21 cellular contexts compared by ENCODE assay signal in genomic region chr2:176585791-176586190, GRCh38.
"Had no signal": no experiment of that assay in that cellular context is flagged by ENCODE, and none has a peak within 500 bp of the region (broad histone marks: within the 10 kb centered on the region; RNA-seq: fewer than 3 reads in every experiment).

No MANE protein-coding gene starts in this region.

- H3K9me3 Mint-ChIP-seq: endodermal cell; naive thymus-derived CD8-positive, alpha-beta T cell; neural crest cell had no signal

- H3K27ac ChIP-seq: colonic mucosa, heart left ventricle, ovary, suprapubic skin, thyroid gland, upper lobe of right lung, vagina had no signal

- H3K4me1 ChIP-seq: colonic mucosa, thyroid gland, upper lobe of right lung had no signal

- FAIRE-seq: endothelial cell of umbilical vein had no signal

- H3K36me3 ChIP-seq: colonic mucosa, heart left ventricle, ovary, suprapubic skin, thyroid gland, upper lobe of right lung, vagina had no signal

- H3K9me3 ChIP-seq: colonic mucosa, heart left ventricle, ovary, suprapubic skin, thyroid gland, upper lobe of right lung, vagina had no signal

- H3K4me3 ChIP-seq: colonic mucosa, heart left ventricle, ovary, smooth muscle cell, suprapubic skin, thyroid gland, upper lobe of right lung, vagina had no signal

- H3K36me3 Mint-ChIP-seq: naive thymus-derived CD8-positive, alpha-beta T cell had no signal

- H3K4me2 ChIP-seq: smooth muscle cell had no signal

- H3K27ac Mint-ChIP-seq: endodermal cell; naive thymus-derived CD8-positive, alpha-beta T cell had no signal

- H3K4me3 Mint-ChIP-seq: endodermal cell; naive thymus-derived CD8-positive, alpha-beta T cell; neural crest cell had no signal

- ATAC-seq: heart left ventricle; left colon; naive thymus-derived CD8-positive, alpha-beta T cell; right cardiac atrium; stimulated activated naive CD8-positive, alpha-beta T cell treated with anti-CD3 and anti-CD28 coated beads, Interleukin-15, Interleukin-2, amounts not matched to agents 100 U/mL and 50 U/mL, for 24 hours; upper lobe of right lung had no signal

- H3K4me1 Mint-ChIP-seq: endodermal cell; naive thymus-derived CD8-positive, alpha-beta T cell had no signal

- DNase-seq: colonic mucosa; dermis blood vessel endothelial cell; endodermal cell; erythroblast; foreskin melanocyte; heart left ventricle; hippocampal formation; left colon; naive thymus-derived CD8-positive, alpha-beta T cell; nucleus accumbens; ovary; right cardiac atrium; stimulated activated CD4-positive, alpha-beta T cell treated with anti-CD3 and anti-CD28 coated beads, Interleukin-2, amount 100 ng/mL, for 48 hours; stimulated activated naive CD8-positive, alpha-beta T cell treated with anti-CD3 and anti-CD28 coated beads, Interleukin-15, Interleukin-2, amounts not matched to agents 100 U/mL and 50 U/mL, for 24 hours; thyroid gland; upper lobe of right lung had no signal

- H3K27me3 ChIP-seq: colonic mucosa, ovary, thyroid gland, vagina had no signal
